ENCODE assay signal across 1 cellular context in the genomic region with DNA sequence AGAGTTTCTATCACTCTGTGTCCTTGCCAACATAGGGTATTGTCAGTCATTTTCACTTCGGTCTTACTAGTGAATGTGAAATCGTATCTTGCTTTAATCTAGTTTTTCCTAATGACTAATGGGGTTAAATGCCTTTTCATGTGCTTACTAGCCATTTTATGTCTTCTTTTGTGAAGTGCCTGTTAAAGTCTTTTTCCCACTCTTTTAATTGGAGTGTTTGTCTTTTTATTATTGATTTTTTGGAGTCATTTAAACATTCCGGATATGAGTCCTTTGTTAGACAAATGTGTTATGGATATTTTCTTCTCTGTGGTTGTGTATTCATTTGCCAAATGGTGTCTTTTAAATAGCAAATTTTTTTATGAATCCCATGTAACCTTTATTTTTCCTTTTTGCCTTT.
A peak's percentile ranks its signal among the peaks of the same experiment; 100 is the strongest.
TF ChIP-seq lines count a peak whose summit lies in the region.

No MANE protein-coding gene starts in this region.

TF ChIP-seq in HEK293, 187 proteins besides CTCF, POLR2A, EP300 and RAD21 (continued from another document):
- TF ChIP-seq, protein P1, sequence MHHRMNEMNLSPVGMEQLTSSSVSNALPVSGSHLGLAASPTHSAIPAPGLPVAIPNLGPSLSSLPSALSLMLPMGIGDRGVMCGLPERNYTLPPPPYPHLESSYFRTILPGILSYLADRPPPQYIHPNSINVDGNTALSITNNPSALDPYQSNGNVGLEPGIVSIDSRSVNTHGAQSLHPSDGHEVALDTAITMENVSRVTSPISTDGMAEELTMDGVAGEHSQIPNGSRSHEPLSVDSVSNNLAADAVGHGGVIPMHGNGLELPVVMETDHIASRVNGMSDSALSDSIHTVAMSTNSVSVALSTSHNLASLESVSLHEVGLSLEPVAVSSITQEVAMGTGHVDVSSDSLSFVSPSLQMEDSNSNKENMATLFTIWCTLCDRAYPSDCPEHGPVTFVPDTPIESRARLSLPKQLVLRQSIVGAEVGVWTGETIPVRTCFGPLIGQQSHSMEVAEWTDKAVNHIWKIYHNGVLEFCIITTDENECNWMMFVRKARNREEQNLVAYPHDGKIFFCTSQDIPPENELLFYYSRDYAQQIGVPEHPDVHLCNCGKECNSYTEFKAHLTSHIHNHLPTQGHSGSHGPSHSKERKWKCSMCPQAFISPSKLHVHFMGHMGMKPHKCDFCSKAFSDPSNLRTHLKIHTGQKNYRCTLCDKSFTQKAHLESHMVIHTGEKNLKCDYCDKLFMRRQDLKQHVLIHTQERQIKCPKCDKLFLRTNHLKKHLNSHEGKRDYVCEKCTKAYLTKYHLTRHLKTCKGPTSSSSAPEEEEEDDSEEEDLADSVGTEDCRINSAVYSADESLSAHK (tag by site-specific recombination; IDR thresholded peaks at IDR 0.05), result peak; percentile 49; the same call in 1 of the 2 replicates
- TF ChIP-seq ZNF843 (tag by site-specific recombination; IDR thresholded peaks at IDR 0.05), result peak; percentile 57; the same call in 1 of the 2 replicates
- TF ChIP-seq ZNF621 (tag by site-specific recombination; IDR thresholded peaks at IDR 0.05), result no peak
- peak; percentile 86 for TF ChIP-seq FEZF1 (tag by site-specific recombination; IDR thresholded peaks at IDR 0.05)
- TF ChIP-seq, protein P2, sequence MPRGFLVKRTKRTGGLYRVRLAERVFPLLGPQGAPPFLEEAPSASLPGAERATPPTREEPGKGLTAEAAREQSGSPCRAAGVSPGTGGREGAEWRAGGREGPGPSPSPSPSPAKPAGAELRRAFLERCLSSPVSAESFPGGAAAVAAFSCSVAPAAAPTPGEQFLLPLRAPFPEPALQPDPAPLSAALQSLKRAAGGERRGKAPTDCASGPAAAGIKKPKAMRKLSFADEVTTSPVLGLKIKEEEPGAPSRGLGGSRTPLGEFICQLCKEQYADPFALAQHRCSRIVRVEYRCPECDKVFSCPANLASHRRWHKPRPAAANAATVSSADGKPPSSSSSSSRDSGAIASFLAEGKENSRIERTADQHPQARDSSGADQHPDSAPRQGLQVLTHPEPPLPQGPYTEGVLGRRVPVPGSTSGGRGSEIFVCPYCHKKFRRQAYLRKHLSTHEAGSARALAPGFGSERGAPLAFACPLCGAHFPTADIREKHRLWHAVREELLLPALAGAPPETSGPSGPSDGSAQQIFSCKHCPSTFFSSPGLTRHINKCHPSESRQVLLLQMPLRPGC (tag by site-specific recombination; IDR thresholded peaks at IDR 0.05), result no peak
- TF ChIP-seq ZNF266 (tag by site-specific recombination; IDR thresholded peaks at IDR 0.05; ENCODE audit: low read depth), result no peak
- no peak for TF ChIP-seq ZNF157 (tag by site-specific recombination; IDR thresholded peaks at IDR 0.05)
- no peak for TF ChIP-seq GLI4 (tag by site-specific recombination; IDR thresholded peaks at IDR 0.05)
- TF ChIP-seq, protein P3, sequence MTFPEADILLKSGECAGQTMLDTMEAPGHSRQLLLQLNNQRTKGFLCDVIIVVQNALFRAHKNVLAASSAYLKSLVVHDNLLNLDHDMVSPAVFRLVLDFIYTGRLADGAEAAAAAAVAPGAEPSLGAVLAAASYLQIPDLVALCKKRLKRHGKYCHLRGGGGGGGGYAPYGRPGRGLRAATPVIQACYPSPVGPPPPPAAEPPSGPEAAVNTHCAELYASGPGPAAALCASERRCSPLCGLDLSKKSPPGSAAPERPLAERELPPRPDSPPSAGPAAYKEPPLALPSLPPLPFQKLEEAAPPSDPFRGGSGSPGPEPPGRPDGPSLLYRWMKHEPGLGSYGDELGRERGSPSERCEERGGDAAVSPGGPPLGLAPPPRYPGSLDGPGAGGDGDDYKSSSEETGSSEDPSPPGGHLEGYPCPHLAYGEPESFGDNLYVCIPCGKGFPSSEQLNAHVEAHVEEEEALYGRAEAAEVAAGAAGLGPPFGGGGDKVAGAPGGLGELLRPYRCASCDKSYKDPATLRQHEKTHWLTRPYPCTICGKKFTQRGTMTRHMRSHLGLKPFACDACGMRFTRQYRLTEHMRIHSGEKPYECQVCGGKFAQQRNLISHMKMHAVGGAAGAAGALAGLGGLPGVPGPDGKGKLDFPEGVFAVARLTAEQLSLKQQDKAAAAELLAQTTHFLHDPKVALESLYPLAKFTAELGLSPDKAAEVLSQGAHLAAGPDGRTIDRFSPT (tag by site-specific recombination; IDR thresholded peaks at IDR 0.05), result 0 out of 2 replicates have a peak, but pooled peaks have one; percentile 43
- TF ChIP-seq, protein P4, sequence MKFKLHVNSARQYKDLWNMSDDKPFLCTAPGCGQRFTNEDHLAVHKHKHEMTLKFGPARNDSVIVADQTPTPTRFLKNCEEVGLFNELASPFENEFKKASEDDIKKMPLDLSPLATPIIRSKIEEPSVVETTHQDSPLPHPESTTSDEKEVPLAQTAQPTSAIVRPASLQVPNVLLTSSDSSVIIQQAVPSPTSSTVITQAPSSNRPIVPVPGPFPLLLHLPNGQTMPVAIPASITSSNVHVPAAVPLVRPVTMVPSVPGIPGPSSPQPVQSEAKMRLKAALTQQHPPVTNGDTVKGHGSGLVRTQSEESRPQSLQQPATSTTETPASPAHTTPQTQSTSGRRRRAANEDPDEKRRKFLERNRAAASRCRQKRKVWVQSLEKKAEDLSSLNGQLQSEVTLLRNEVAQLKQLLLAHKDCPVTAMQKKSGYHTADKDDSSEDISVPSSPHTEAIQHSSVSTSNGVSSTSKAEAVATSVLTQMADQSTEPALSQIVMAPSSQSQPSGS (tag by site-specific recombination; IDR thresholded peaks at IDR 0.05; ENCODE audit: low read depth), result no peak
- TF ChIP-seq ZNF341 (tag by site-specific recombination; IDR thresholded peaks at IDR 0.05; ENCODE audit: low read depth), result no peak
- no peak for TF ChIP-seq ZNF510 (tag by site-specific recombination; IDR thresholded peaks at IDR 0.05; ENCODE audit: insufficient replicate concordance)
- TF ChIP-seq, protein P5, sequence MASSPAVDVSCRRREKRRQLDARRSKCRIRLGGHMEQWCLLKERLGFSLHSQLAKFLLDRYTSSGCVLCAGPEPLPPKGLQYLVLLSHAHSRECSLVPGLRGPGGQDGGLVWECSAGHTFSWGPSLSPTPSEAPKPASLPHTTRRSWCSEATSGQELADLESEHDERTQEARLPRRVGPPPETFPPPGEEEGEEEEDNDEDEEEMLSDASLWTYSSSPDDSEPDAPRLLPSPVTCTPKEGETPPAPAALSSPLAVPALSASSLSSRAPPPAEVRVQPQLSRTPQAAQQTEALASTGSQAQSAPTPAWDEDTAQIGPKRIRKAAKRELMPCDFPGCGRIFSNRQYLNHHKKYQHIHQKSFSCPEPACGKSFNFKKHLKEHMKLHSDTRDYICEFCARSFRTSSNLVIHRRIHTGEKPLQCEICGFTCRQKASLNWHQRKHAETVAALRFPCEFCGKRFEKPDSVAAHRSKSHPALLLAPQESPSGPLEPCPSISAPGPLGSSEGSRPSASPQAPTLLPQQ (tag by site-specific recombination; IDR thresholded peaks at IDR 0.05), result no peak
- no peak for TF ChIP-seq ZNF350 (tag by site-specific recombination; IDR thresholded peaks at IDR 0.05)
- no peak for TF ChIP-seq ZNF610 (tag by site-specific recombination; IDR thresholded peaks at IDR 0.05; ENCODE audit: borderline replicate concordance)
- TF ChIP-seq ZNF324 (tag by site-specific recombination; IDR thresholded peaks at IDR 0.05), result no peak
- TF ChIP-seq ZNF394 (tag by site-specific recombination; IDR thresholded peaks at IDR 0.05; ENCODE audit: borderline replicate concordance), result no peak
- no peak for TF ChIP-seq ZNF292 (tag by site-specific recombination; IDR thresholded peaks at IDR 0.05; ENCODE audit: borderline replicate concordance, low read depth)
- no peak for TF ChIP-seq ZBTB8A (tag by site-specific recombination; IDR thresholded peaks at IDR 0.05)
- no peak for TF ChIP-seq KLF1 (tag by site-specific recombination; IDR thresholded peaks at IDR 0.05)
- TF ChIP-seq ZNF391 (tag by site-specific recombination; IDR thresholded peaks at IDR 0.05; ENCODE audit: borderline replicate concordance, low read depth), result no peak
- no peak for TF ChIP-seq ZIC2 (tag by site-specific recombination; IDR thresholded peaks at IDR 0.05)
- no peak for TF ChIP-seq ZBTB17 (tag by site-specific recombination; IDR thresholded peaks at IDR 0.05)
- 0 out of 2 replicates have a peak, but pooled peaks have one; percentile 50 for TF ChIP-seq KLF16 (tag by site-specific recombination; IDR thresholded peaks at IDR 0.05)
- TF ChIP-seq ZNF133 (tag by site-specific recombination; IDR thresholded peaks at IDR 0.05), result no peak
- no peak for TF ChIP-seq ZNF629 (tag by site-specific recombination; IDR thresholded peaks at IDR 0.05)
TF ChIP-seq in HEK293: peak in this region for 7.
